ENCODE assay signal across 1 cellular context in the genomic region with DNA sequence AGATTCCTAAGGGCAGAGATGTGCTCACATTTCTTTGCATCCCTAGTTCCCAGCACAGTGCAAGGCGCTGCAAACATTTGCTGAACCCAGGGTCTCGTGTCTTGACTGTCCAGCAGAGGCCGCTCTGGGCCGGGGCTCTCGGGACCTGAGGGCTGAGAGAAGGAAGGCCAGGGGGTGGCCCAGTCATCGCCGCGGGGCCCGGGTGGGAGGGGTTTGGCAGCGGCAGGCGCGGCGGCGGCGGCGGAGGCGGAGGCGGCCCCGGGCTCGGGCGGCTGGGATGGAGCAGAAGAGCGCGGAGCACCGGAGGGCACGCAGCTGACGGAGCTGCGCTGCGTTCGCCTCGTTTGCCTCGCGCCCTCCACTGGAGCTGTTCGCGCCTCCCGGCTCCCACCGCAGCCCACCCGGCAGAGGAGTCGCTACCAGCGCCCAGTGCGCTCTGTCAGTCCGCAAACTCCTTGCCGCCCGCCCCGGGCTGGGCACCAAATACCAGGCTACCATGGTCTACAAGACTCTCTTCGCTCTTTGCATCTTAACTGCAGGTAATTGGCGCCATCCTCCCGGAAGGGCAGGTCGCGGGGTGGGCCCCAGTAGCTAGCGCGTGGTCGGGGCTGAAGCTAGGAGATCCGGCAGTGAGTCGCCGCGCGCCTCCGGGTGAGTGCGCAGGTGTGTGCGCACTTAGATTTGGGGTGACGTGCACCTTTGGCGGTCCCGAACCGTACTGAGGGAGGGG.
A peak's percentile ranks its signal among the peaks of the same experiment; 100 is the strongest.
TF ChIP-seq lines count a peak whose summit lies in the region.

A gene with protein sequence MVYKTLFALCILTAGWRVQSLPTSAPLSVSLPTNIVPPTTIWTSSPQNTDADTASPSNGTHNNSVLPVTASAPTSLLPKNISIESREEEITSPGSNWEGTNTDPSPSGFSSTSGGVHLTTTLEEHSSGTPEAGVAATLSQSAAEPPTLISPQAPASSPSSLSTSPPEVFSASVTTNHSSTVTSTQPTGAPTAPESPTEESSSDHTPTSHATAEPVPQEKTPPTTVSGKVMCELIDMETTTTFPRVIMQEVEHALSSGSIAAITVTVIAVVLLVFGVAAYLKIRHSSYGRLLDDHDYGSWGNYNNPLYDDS (plus strand): TSS at position 285 of the 730 bp plus-strand sequence. CDS start 212 bp downstream, at position 497.

TF ChIP-seq in HCT116, 20 proteins besides CTCF, POLR2A, EP300 and RAD21 (continued from another document):
- TF ChIP-seq REST (IDR thresholded peaks at IDR 0.05; ENCODE audit: low read depth) = no peak
- peak; percentile 73 for TF ChIP-seq YY1 (IDR thresholded peaks at IDR 0.05; ENCODE audit: extremely low read depth, insufficient replicate concordance, low read depth, low read length)
- no peak; the same call in none of the 2 replicates for TF ChIP-seq POLR2AphosphoS5 (IDR thresholded peaks at IDR 0.05; ENCODE audit: low read depth, low read length)
- peak; percentile 54 for TF ChIP-seq EGR1 (IDR thresholded peaks at IDR 0.05; ENCODE audit: low read depth)
- no peak for TF ChIP-seq JUND (IDR thresholded peaks at IDR 0.05)
- TF ChIP-seq, protein P1, sequence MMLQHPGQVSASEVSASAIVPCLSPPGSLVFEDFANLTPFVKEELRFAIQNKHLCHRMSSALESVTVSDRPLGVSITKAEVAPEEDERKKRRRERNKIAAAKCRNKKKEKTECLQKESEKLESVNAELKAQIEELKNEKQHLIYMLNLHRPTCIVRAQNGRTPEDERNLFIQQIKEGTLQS (IDR thresholded peaks at IDR 0.05) = no peak
- TF ChIP-seq CBX3 (IDR thresholded peaks at IDR 0.05; ENCODE audit: low read depth) = 0 out of 2 replicates have a peak, but pooled peaks have one; percentile 17
